Comparison of ENCODE assay signal across 31 cellular contexts in the genomic region with DNA sequence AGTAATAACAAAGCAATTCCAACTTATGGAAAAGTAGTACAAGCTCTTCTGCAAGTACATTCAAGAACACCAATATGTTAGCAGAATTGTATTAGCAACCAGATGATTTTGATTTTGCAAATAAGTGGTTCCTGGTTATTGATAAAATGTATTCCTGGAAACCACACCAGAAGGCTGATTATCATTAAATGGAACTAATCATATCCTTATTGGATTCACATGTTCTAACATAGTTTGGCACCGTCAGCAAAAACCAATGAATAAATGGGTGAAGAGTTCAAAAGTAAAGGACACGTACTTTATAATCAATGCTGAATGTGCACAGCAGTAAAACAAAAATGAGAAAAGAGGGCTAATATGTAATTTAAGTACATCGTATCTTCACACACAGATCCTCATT.
"Had no signal": no experiment of that assay in that cellular context is flagged by ENCODE, and none has a peak within 500 bp of the region (broad histone marks: within the 10 kb centered on the region; RNA-seq: fewer than 3 reads in every experiment).

No MANE protein-coding gene starts in this region.

- H3K4me2 ChIP-seq: PC-9 had no signal

- H3K27ac Mint-ChIP-seq: activated B cell treated with CpG ODN at 0.5 μM for 24 hours; activated CD4-positive, alpha-beta memory T cell treated with anti-CD3 and anti-CD28 coated beads, Interleukin-2, amount 10 ng/mL, durations not matched to agents 7 days and 5 days; activated CD8-positive, alpha-beta memory T cell treated with anti-CD3 and anti-CD28 coated beads, Interleukin-2, amount 10 ng/mL, durations not matched to agents 7 days and 5 days had no signal

- H3K27ac ChIP-seq: brain microvascular endothelial cell, cardiac muscle cell, PC-9, RWPE1, VCaP had no signal

- H3K36me3 Mint-ChIP-seq: activated CD8-positive, alpha-beta memory T cell treated with anti-CD3 and anti-CD28 coated beads, Interleukin-2, amount 10 ng/mL, durations not matched to agents 7 days and 5 days had no signal

- H3K9me3 ChIP-seq: MG63 had no signal

- FAIRE-seq: RCC 7860 had no signal

- H3K27me3 Mint-ChIP-seq: activated CD4-positive, alpha-beta memory T cell treated with anti-CD3 and anti-CD28 coated beads, Interleukin-2, amount 10 ng/mL, durations not matched to agents 7 days and 5 days; activated CD8-positive, alpha-beta memory T cell treated with anti-CD3 and anti-CD28 coated beads, Interleukin-2, amount 10 ng/mL, durations not matched to agents 7 days and 5 days had no signal

- H3K36me3 ChIP-seq: brain microvascular endothelial cell, cardiac muscle cell, MG63 had no signal

- H2AFZ ChIP-seq: PC-9 had no signal

- H3K9me3 Mint-ChIP-seq: activated B cell treated with CpG ODN at 0.5 μM for 24 hours; activated CD4-positive, alpha-beta memory T cell treated with anti-CD3 and anti-CD28 coated beads, Interleukin-2, amount 10 ng/mL, durations not matched to agents 7 days and 5 days; activated naive CD4-positive, alpha-beta T cell treated with anti-CD3 and anti-CD28 coated beads, Interleukin-2, amount 50 U/mL, for 72 hours had no signal

- H3K4me1 Mint-ChIP-seq: activated B cell treated with CpG ODN at 0.5 μM for 24 hours; activated CD4-positive, alpha-beta memory T cell treated with anti-CD3 and anti-CD28 coated beads, Interleukin-2, amount 10 ng/mL, durations not matched to agents 7 days and 5 days; activated CD8-positive, alpha-beta memory T cell treated with anti-CD3 and anti-CD28 coated beads, Interleukin-2, amount 10 ng/mL, durations not matched to agents 7 days and 5 days had no signal

- H3K27me3 ChIP-seq: brain microvascular endothelial cell, cardiac muscle cell, MG63 had no signal

- H3K4me3 Mint-ChIP-seq: activated B cell treated with CpG ODN at 0.5 μM for 24 hours; activated CD4-positive, alpha-beta memory T cell treated with anti-CD3 and anti-CD28 coated beads, Interleukin-2, amount 10 ng/mL, durations not matched to agents 7 days and 5 days; activated CD8-positive, alpha-beta memory T cell treated with anti-CD3 and anti-CD28 coated beads, Interleukin-2, amount 10 ng/mL, durations not matched to agents 7 days and 5 days had no signal

- H3K4me3 ChIP-seq: cardiac muscle cell, MG63, PC-9 had no signal

- ATAC-seq: activated CD8-positive, alpha-beta memory T cell treated with anti-CD3 and anti-CD28 coated beads, Interleukin-2, amount 10 ng/mL, durations not matched to agents 7 days and 5 days; activated naive CD4-positive, alpha-beta T cell treated with anti-CD3 and anti-CD28 coated beads, Interleukin-2, amount 50 U/mL, for 72 hours had no signal

- DNase-seq: activated B cell treated with CpG ODN at 0.5 μM for 24 hours; activated CD4-positive, alpha-beta memory T cell treated with anti-CD3 and anti-CD28 coated beads, Interleukin-2, amount 10 ng/mL, durations not matched to agents 7 days and 5 days; activated CD4-positive, alpha-beta T cell treated with anti-CD3 and anti-CD28 coated beads for 4 hours; activated CD4-positive, alpha-beta T cell treated with anti-CD3 and anti-CD28 coated beads, Interleukin-2, amount 50 U/mL, for 1 hour; activated CD4-positive, CD25-positive, alpha-beta regulatory T cell treated with anti-CD3 and anti-CD28 coated beads, Interleukin-2, amount 50 U/mL, for 72 hours; activated CD8-positive, alpha-beta memory T cell treated with anti-CD3 and anti-CD28 coated beads for 24 hours; activated CD8-positive, alpha-beta memory T cell treated with anti-CD3 and anti-CD28 coated beads, Interleukin-2, amount 10 ng/mL, durations not matched to agents 7 days and 5 days; activated CD8-positive, alpha-beta memory T cell treated with anti-CD3 and anti-CD28 coated beads, Interleukin-2, amount 50 U/mL, for 48 hours; activated effector memory CD4-positive, alpha-beta T cell treated with anti-CD3 and anti-CD28 coated beads, Interleukin-2, amount 50 U/mL, for 16 hours; activated naive CD4-positive, alpha-beta T cell; amniotic stem cell; aorta; brain microvascular endothelial cell; Kasumi-1; KBM-7; MG63; NCI-H1436 treated with DMSO at 0.1 percent for 48 hours; NCI-H2029; NCI-H345; NCI-H524 treated with DMSO at 0.1 percent for 48 hours; PC-9; Right ventricle myocardium superior; SW 1271; T-helper 1 cell; T-helper 2 cell; T-helper 9 cell had no signal
